Comparison of ENCODE assay signal across 3 cellular contexts in the genomic region with DNA sequence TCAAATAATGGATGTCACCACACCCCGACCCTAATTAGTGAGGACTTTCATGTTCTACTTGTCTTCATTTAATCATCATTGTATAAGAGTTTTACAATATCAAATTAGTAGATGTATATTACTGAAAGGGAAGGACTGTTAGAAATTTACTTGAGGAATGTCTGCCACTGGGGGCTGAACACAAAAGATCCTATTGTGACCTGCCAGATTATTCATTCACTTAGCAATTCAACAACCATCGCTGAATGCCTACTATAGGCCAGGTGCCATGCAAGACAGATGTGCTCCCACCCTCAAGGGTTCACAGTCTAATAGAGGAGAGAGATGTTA.
TF ChIP-seq lines count a peak whose summit lies in the region.

No MANE protein-coding gene starts in this region.

TF ChIP-seq in HCT116, 20 proteins besides CTCF, POLR2A, EP300 and RAD21 (continued from another document):
- TF ChIP-seq, protein P1, sequence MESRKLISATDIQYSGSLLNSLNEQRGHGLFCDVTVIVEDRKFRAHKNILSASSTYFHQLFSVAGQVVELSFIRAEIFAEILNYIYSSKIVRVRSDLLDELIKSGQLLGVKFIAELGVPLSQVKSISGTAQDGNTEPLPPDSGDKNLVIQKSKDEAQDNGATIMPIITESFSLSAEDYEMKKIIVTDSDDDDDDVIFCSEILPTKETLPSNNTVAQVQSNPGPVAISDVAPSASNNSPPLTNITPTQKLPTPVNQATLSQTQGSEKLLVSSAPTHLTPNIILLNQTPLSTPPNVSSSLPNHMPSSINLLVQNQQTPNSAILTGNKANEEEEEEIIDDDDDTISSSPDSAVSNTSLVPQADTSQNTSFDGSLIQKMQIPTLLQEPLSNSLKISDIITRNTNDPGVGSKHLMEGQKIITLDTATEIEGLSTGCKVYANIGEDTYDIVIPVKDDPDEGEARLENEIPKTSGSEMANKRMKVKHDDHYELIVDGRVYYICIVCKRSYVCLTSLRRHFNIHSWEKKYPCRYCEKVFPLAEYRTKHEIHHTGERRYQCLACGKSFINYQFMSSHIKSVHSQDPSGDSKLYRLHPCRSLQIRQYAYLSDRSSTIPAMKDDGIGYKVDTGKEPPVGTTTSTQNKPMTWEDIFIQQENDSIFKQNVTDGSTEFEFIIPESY (IDR thresholded peaks at IDR 0.05; ENCODE audit: extremely low read depth, insufficient replicate concordance, low read length) = no peak

TF ChIP-seq in WTC11, 78 proteins besides CTCF, POLR2A, EP300 and RAD21 (continued from another document):
- TF ChIP-seq, protein P2, sequence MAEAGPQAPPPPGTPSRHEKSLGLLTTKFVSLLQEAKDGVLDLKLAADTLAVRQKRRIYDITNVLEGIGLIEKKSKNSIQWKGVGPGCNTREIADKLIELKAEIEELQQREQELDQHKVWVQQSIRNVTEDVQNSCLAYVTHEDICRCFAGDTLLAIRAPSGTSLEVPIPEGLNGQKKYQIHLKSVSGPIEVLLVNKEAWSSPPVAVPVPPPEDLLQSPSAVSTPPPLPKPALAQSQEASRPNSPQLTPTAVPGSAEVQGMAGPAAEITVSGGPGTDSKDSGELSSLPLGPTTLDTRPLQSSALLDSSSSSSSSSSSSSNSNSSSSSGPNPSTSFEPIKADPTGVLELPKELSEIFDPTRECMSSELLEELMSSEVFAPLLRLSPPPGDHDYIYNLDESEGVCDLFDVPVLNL (CRISPR knock-in tag; IDR thresholded peaks at IDR 0.05; ENCODE audit: borderline replicate concordance, low read depth) = no peak
- TF ChIP-seq TP53 (CRISPR knock-in tag; IDR thresholded peaks at IDR 0.05) = no peak
- no peak for TF ChIP-seq EMX1 (CRISPR knock-in tag; IDR thresholded peaks at IDR 0.05)
TF ChIP-seq in WTC11: peak in this region for 0.

TF ChIP-seq in HepG2, 621 proteins besides CTCF, POLR2A, EP300 and RAD21 (continued from another document):
- TF ChIP-seq, protein P3, sequence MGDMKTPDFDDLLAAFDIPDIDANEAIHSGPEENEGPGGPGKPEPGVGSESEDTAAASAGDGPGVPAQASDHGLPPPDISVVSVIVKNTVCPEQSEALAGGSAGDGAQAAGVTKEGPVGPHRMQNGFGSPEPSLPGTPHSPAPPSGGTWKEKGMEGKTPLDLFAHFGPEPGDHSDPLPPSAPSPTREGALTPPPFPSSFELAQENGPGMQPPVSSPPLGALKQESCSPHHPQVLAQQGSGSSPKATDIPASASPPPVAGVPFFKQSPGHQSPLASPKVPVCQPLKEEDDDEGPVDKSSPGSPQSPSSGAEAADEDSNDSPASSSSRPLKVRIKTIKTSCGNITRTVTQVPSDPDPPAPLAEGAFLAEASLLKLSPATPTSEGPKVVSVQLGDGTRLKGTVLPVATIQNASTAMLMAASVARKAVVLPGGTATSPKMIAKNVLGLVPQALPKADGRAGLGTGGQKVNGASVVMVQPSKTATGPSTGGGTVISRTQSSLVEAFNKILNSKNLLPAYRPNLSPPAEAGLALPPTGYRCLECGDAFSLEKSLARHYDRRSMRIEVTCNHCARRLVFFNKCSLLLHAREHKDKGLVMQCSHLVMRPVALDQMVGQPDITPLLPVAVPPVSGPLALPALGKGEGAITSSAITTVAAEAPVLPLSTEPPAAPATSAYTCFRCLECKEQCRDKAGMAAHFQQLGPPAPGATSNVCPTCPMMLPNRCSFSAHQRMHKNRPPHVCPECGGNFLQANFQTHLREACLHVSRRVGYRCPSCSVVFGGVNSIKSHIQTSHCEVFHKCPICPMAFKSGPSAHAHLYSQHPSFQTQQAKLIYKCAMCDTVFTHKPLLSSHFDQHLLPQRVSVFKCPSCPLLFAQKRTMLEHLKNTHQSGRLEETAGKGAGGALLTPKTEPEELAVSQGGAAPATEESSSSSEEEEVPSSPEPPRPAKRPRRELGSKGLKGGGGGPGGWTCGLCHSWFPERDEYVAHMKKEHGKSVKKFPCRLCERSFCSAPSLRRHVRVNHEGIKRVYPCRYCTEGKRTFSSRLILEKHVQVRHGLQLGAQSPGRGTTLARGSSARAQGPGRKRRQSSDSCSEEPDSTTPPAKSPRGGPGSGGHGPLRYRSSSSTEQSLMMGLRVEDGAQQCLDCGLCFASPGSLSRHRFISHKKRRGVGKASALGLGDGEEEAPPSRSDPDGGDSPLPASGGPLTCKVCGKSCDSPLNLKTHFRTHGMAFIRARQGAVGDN (CRISPR knock-in tag; IDR thresholded peaks at IDR 0.05) = no peak
- TF ChIP-seq PAXIP1 (CRISPR knock-in tag; conservative IDR thresholded peaks at IDR 0.05) = peak; percentile 39; the same call in 1 of the 2 replicates
- TF ChIP-seq ZFP62 (CRISPR knock-in tag; IDR thresholded peaks at IDR 0.05) = no peak
- TF ChIP-seq WIZ (CRISPR knock-in tag; IDR thresholded peaks at IDR 0.05) = no peak
- TF ChIP-seq AKNA (CRISPR knock-in tag; IDR thresholded peaks at IDR 0.05; ENCODE audit: borderline replicate concordance) = no peak
- 0 out of 2 replicates have a peak, but pooled peaks have one; percentile 30 for TF ChIP-seq ELF3 (CRISPR knock-in tag; IDR thresholded peaks at IDR 0.05)
- peak; percentile 27; the same call in 1 of the 2 replicates for TF ChIP-seq GFI1 (CRISPR knock-in tag; IDR thresholded peaks at IDR 0.05; ENCODE audit: borderline replicate concordance)
- TF ChIP-seq, protein P1 (CRISPR knock-in tag; IDR thresholded peaks at IDR 0.05) = 0 out of 2 replicates have a peak, but pooled peaks have one; percentile 5
- peak; percentile 7; the same call in 1 of the 2 replicates for TF ChIP-seq RCOR2 (CRISPR knock-in tag; IDR thresholded peaks at IDR 0.05)
- TF ChIP-seq, protein P4, sequence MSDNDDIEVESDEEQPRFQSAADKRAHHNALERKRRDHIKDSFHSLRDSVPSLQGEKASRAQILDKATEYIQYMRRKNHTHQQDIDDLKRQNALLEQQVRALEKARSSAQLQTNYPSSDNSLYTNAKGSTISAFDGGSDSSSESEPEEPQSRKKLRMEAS (IDR thresholded peaks at IDR 0.05) = 0 out of 2 replicates have a peak, but pooled peaks have one; percentile 11
- TF ChIP-seq DPF2 (CRISPR knock-in tag; IDR thresholded peaks at IDR 0.05; ENCODE audit: borderline replicate concordance, low read depth) = no peak
